Comparison of ENCODE assay signal across 2 cellular contexts in genomic region chr10:133439517-133440461, GRCh38.
TF ChIP-seq lines count a peak whose summit lies in the region.

No MANE protein-coding gene starts in this region.

TF ChIP-seq in SK-N-SH, 30 proteins besides CTCF, POLR2A, EP300 and RAD21 (continued from another document):
- TF ChIP-seq FOXM1 (IDR thresholded peaks at IDR 0.05; ENCODE audit: low read depth) = no peak
- no peak for TF ChIP-seq FOSL2 (IDR thresholded peaks at IDR 0.05; ENCODE audit: borderline replicate concordance, low read depth)
- no peak for TF ChIP-seq JUND (IDR thresholded peaks at IDR 0.05)
- TF ChIP-seq ELF1 (IDR thresholded peaks at IDR 0.05) = no peak
- no peak for TF ChIP-seq MAX (IDR thresholded peaks at IDR 0.05; ENCODE audit: low read depth)
- TF ChIP-seq GABPA (IDR thresholded peaks at IDR 0.05; ENCODE audit: low read depth) = no peak
- no peak for TF ChIP-seq RCOR1 (IDR thresholded peaks at IDR 0.05; ENCODE audit: low read length)
- no peak for TF ChIP-seq POLR2AphosphoS5 (IDR thresholded peaks at IDR 0.05; ENCODE audit: low read depth, low read length)
- no peak for TF ChIP-seq SIN3A (IDR thresholded peaks at IDR 0.05; ENCODE audit: borderline replicate concordance, low read depth, low read length)
- no peak for TF ChIP-seq USF2 (IDR thresholded peaks at IDR 0.05; ENCODE audit: borderline replicate concordance, low read depth, low read length)
- no peak for TF ChIP-seq RXRA (IDR thresholded peaks at IDR 0.05; ENCODE audit: borderline replicate concordance, low read depth)
- TF ChIP-seq NFIC (IDR thresholded peaks at IDR 0.05; ENCODE audit: borderline replicate concordance) = no peak
- no peak for TF ChIP-seq MXI1 (IDR thresholded peaks at IDR 0.05; ENCODE audit: low read depth, low read length)
- TF ChIP-seq TCF12 (IDR thresholded peaks at IDR 0.05) = no peak

TF ChIP-seq in SK-N-SH treated with all-trans-retinoic acid at 6 μM for 48 hours, 23 proteins besides CTCF, POLR2A, EP300 and RAD21 (continued from another document):
- TF ChIP-seq PATZ1 (CRISPR knock-in tag; IDR thresholded peaks at IDR 0.05; ENCODE audit: borderline replicate concordance) = no peak
- no peak for TF ChIP-seq ISL1 (CRISPR knock-in tag; IDR thresholded peaks at IDR 0.05)
- no peak for TF ChIP-seq ZFP3 (CRISPR knock-in tag; IDR thresholded peaks at IDR 0.05)
- no peak for TF ChIP-seq POU6F1 (CRISPR knock-in tag; IDR thresholded peaks at IDR 0.05; ENCODE audit: borderline replicate concordance, low read depth)
- no peak for TF ChIP-seq SNAI2 (CRISPR knock-in tag; IDR thresholded peaks at IDR 0.05)
- TF ChIP-seq ESRRG (CRISPR knock-in tag; IDR thresholded peaks at IDR 0.05) = no peak
- TF ChIP-seq ZC3H10 (CRISPR knock-in tag; IDR thresholded peaks at IDR 0.05) = no peak
- TF ChIP-seq ZNF8 (CRISPR knock-in tag; IDR thresholded peaks at IDR 0.05) = no peak
- TF ChIP-seq ARNTL (CRISPR knock-in tag; IDR thresholded peaks at IDR 0.05; ENCODE audit: borderline replicate concordance, low read depth) = no peak
- TF ChIP-seq ZNF70 (CRISPR knock-in tag; IDR thresholded peaks at IDR 0.05) = no peak
- TF ChIP-seq GLIS3 (CRISPR knock-in tag; IDR thresholded peaks at IDR 0.05) = no peak
TF ChIP-seq in SK-N-SH treated with all-trans-retinoic acid at 6 μM for 48 hours: peak in this region for 0.
